In genomic region chr6:87237804-87238203, GRCh38 we compare ENCODE assay signal across 8 cellular contexts.
DNase-seq lines count a peak whose midpoint lies in the region; ATAC-seq and TF ChIP-seq lines count a peak whose summit lies in the region.

No MANE protein-coding gene starts in this region.

- H3K36me3 ChIP-seq in left lung = peaks cover 0 to 22% of the 10 kb centered on the region in 2 donors

- intact Hi-C loops in left lung (cut with DNase I) = no loop called here

- peaks cover 93% of the 10 kb centered on the region for H3K36me3 Mint-ChIP-seq in stimulated activated effector memory CD8-positive, alpha-beta T cell treated with anti-CD3 and anti-CD28 coated beads, Interleukin-12 subunit alpha, Interleukin-12 subunit beta, amount 100 ng/mL, for 72 hours

- in situ Hi-C loops in astrocyte of the spinal cord (cut with HindIII; ENCODE audit: low sequenced_read_pairs) = no loop called here

- TF ChIP-seq CTCF in astrocyte of the spinal cord (IDR thresholded peaks at IDR 0.05; ENCODE audit: low read depth, low read length) = peak; percentile 58
- peak; percentile 49 to 57 for TF ChIP-seq CTCF in left lung (IDR thresholded peaks at IDR 0.05)

- no peaks in the 10 kb centered on the region for H3K27me3 ChIP-seq in left lung

- H3K4me1 ChIP-seq in left lung = no peaks in the 10 kb centered on the region

- H3K27ac Mint-ChIP-seq in stimulated activated effector memory CD8-positive, alpha-beta T cell treated with anti-CD3 and anti-CD28 coated beads, Interleukin-12 subunit alpha, Interleukin-12 subunit beta, amount 100 ng/mL, for 72 hours = no peak overlapping the region

- no peak overlapping the region for H3K27ac ChIP-seq in left lung

- H3K9me3 Mint-ChIP-seq in stimulated activated effector memory CD8-positive, alpha-beta T cell treated with anti-CD3 and anti-CD28 coated beads, Interleukin-12 subunit alpha, Interleukin-12 subunit beta, amount 100 ng/mL, for 72 hours = no peaks in the 10 kb centered on the region

- DNase-seq in DMS 273 (lab: John Stamatoyannopoulos, UW; ENCODE audit: unreplicated experiment) = peak; percentile 13
- no peak for DNase-seq in DMS 273 treated with DMSO at 0.1 percent for 48 hours (lab: John Stamatoyannopoulos, UW)
- DNase-seq in Kasumi-1 (lab: John Stamatoyannopoulos, UW) = peak; percentile 70 to 88
- DNase-seq in astrocyte of the spinal cord (ENCODE audit: low read depth, low spot score) = peak; percentile 34
- no peak for DNase-seq in left lung
- no peak for DNase-seq in NCI-H1436 (lab: John Stamatoyannopoulos, UW)
- no peak for DNase-seq in stimulated activated effector memory CD8-positive, alpha-beta T cell treated with anti-CD3 and anti-CD28 coated beads, Interleukin-12 subunit alpha, Interleukin-12 subunit beta, amount 100 ng/mL, for 72 hours (ENCODE audit: low spot score in 2 of 2)

- no peaks in the 10 kb centered on the region for H3K9me3 ChIP-seq in left lung

- H3K4me3 Mint-ChIP-seq in stimulated activated effector memory CD8-positive, alpha-beta T cell treated with anti-CD3 and anti-CD28 coated beads, Interleukin-12 subunit alpha, Interleukin-12 subunit beta, amount 100 ng/mL, for 72 hours = no peak overlapping the region

- ATAC-seq in left lung = peak; percentile 69
- ATAC-seq in GM21447 (IDR thresholded peaks at IDR 0.05; ENCODE audit: unreplicated experiment) = no peak
- no peak for ATAC-seq in stimulated activated effector memory CD8-positive, alpha-beta T cell treated with anti-CD3 and anti-CD28 coated beads, Interleukin-12 subunit alpha, Interleukin-12 subunit beta, amount 100 ng/mL, for 72 hours

- H3K4me1 Mint-ChIP-seq in stimulated activated effector memory CD8-positive, alpha-beta T cell treated with anti-CD3 and anti-CD28 coated beads, Interleukin-12 subunit alpha, Interleukin-12 subunit beta, amount 100 ng/mL, for 72 hours = no peaks in the 10 kb centered on the region

- H3K4me3 ChIP-seq in astrocyte of the spinal cord (ENCODE audit: low read depth, low read length) = no peak overlapping the region
- no peak overlapping the region for H3K4me3 ChIP-seq in left lung

Comparison
In these comparisons a context has a peak if more than half of its experiments do, and no peak if none do; other contexts are left out.
1. DNase-seq: peak in DMS 273 (single experiment), Kasumi-1 (2 of 2) and astrocyte of the spinal cord (single experiment); none in DMS 273 treated with DMSO at 0.1 percent for 48 hours (single experiment), left lung (0 of 2), NCI-H1436 (single experiment) and stimulated activated effector memory CD8-positive, alpha-beta T cell treated with anti-CD3 and anti-CD28 coated beads, Interleukin-12 subunit alpha, Interleukin-12 subunit beta, amount 100 ng/mL, for 72 hours (0 of 2).